Comparison of ENCODE assay signal across 1 cellular context in the genomic region with DNA sequence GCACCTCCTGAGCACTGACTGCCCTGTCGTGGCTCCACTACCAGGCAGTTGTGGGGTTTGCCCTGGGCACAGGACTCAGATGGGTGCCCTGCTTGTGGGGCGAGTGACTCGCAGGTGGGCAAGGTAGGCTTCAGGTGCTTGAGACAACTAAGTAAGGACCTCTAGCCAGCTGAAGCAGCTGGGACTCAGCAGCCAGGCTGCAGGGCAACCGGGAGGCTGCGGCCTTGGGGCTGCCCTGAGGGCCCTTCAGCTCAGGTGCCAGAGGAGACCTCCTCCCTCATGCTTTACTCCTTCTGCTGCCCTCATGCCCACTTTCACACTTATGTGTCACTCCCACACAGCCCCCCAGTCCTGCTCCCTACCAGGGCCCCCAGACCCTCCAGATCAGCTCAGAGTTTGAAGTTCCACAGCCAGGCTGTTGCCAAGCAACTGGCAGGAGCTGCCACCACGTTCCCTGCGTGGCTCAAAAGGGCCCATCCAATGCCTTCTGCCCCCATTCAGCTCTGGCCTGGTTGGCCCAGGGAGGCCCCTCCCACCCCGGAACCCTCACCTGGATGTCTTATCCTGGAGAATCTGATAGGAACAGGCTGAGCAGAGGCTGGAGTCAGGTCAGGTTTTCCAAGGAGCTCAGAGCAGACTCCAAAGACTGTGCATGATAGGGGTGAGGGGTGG.
TF ChIP-seq lines count a peak whose summit lies in the region.

No MANE protein-coding gene starts in this region.

TF ChIP-seq in neural cell, 6 proteins besides CTCF, POLR2A, EP300 and RAD21 (continued from another document):
- TF ChIP-seq, protein P1, sequence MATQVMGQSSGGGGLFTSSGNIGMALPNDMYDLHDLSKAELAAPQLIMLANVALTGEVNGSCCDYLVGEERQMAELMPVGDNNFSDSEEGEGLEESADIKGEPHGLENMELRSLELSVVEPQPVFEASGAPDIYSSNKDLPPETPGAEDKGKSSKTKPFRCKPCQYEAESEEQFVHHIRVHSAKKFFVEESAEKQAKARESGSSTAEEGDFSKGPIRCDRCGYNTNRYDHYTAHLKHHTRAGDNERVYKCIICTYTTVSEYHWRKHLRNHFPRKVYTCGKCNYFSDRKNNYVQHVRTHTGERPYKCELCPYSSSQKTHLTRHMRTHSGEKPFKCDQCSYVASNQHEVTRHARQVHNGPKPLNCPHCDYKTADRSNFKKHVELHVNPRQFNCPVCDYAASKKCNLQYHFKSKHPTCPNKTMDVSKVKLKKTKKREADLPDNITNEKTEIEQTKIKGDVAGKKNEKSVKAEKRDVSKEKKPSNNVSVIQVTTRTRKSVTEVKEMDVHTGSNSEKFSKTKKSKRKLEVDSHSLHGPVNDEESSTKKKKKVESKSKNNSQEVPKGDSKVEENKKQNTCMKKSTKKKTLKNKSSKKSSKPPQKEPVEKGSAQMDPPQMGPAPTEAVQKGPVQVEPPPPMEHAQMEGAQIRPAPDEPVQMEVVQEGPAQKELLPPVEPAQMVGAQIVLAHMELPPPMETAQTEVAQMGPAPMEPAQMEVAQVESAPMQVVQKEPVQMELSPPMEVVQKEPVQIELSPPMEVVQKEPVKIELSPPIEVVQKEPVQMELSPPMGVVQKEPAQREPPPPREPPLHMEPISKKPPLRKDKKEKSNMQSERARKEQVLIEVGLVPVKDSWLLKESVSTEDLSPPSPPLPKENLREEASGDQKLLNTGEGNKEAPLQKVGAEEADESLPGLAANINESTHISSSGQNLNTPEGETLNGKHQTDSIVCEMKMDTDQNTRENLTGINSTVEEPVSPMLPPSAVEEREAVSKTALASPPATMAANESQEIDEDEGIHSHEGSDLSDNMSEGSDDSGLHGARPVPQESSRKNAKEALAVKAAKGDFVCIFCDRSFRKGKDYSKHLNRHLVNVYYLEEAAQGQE (IDR thresholded peaks at IDR 0.05; ENCODE audit: borderline replicate concordance): no peak
